In the genomic region with DNA sequence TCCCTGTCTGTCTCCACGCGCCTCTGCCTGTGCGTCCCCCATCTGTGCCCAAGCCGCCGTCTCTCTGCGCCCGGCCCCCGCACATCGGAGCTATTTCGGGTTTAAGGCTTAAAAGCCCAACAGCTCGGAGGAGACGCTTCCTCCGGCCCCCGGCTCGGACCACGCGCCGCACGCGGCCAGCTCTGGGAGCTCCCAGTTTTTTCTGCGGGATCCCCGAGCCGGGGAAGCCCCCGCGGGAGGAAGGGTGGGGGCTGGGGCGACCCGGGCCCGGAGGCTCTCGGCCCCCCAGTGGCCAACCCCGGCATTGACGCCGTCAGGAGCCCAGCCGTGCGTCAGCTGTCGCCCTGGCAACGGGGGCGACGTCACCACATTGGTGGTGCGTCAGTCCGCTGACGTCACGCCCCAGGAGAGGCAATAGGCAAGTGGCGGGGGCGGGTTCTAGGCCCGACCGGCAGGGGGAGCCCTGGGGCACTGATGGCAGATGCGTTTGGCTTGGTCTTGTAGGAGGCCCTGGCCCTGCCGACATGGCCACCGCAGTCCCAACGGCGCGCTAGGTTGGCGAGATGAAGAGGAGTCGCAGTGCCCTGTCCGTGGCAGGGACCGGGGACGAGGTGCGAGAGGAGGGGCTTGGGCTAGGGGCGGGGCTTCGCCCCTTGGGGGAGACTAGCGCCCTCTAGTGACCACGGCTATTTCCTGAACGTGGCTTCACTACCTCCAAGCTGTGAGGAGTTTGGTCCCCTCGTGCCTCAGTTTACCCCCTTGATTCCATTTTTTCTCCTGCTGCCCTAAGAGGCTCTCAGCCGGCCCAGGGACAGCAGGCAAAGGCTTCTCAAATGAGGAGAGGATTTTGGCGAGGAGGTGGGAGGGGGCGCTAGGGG, we compare ENCODE assay signal across 1 cellular context.
TF ChIP-seq lines count a peak whose summit lies in the region.

No MANE protein-coding gene starts in this region.

TF ChIP-seq in HepG2, 621 proteins besides CTCF, POLR2A, EP300 and RAD21 (continued from another document and continues in another):
- TF ChIP-seq ZNF747 (CRISPR knock-in tag; IDR thresholded peaks at IDR 0.05; ENCODE audit: borderline replicate concordance) (peak; percentile 61), ZNF709 (CRISPR knock-in tag; IDR thresholded peaks at IDR 0.05) (peak; percentile 83; the same call in 1 of the 2 replicates), SOX5 (CRISPR knock-in tag; IDR thresholded peaks at IDR 0.05; ENCODE audit: borderline replicate concordance) (peak; percentile 62; the same call in 1 of the 2 replicates), GLI4 (CRISPR knock-in tag; IDR thresholded peaks at IDR 0.05; ENCODE audit: borderline replicate concordance) (no peak), EZH2 (conservative IDR thresholded peaks at IDR 0.05; ENCODE audit: low read depth, low read length) (no peak), ZFP1 (CRISPR knock-in tag; IDR thresholded peaks at IDR 0.05) (no peak), ZNF782 (CRISPR knock-in tag; IDR thresholded peaks at IDR 0.05; ENCODE audit: borderline replicate concordance) (0 out of 2 replicates have a peak, but pooled peaks have one; percentile 87), ZNF841 (CRISPR knock-in tag; IDR thresholded peaks at IDR 0.05; ENCODE audit: borderline replicate concordance) (no peak), ZNF614 (CRISPR knock-in tag; IDR thresholded peaks at IDR 0.05; ENCODE audit: borderline replicate concordance) (no peak), ZSCAN29 (CRISPR knock-in tag; conservative IDR thresholded peaks at IDR 0.05) (no peak), STAG1 (CRISPR knock-in tag; IDR thresholded peaks at IDR 0.05) (no peak; the same call in 1 of the 2 replicates), ZNF207 (IDR thresholded peaks at IDR 0.05; ENCODE audit: borderline replicate concordance) (no peak), ZNF790 (CRISPR knock-in tag; IDR thresholded peaks at IDR 0.05; ENCODE audit: borderline replicate concordance) (no peak), ZNF446 (CRISPR knock-in tag; IDR thresholded peaks at IDR 0.05) (no peak; the same call in none of the 2 replicates), ZNF24 (IDR thresholded peaks at IDR 0.05) (0 out of 2 replicates have a peak, but pooled peaks have one; percentile 26), YEATS4 (CRISPR knock-in tag; IDR thresholded peaks at IDR 0.05; ENCODE audit: borderline replicate concordance) (peak; percentile 82), ZNF775 (CRISPR knock-in tag; IDR thresholded peaks at IDR 0.05; ENCODE audit: borderline replicate concordance) (no peak), ZNF572 (CRISPR knock-in tag; IDR thresholded peaks at IDR 0.05) (no peak), POLR2G (IDR thresholded peaks at IDR 0.05; ENCODE audit: low read depth, low read length) (no peak), NFE2L1 (CRISPR knock-in tag; IDR thresholded peaks at IDR 0.05; ENCODE audit: borderline replicate concordance) (no peak), THYN1 (CRISPR knock-in tag; IDR thresholded peaks at IDR 0.05; ENCODE audit: borderline replicate concordance, low read depth) (no peak), BORCS8-MEF2B (CRISPR knock-in tag; IDR thresholded peaks at IDR 0.05) (0 out of 2 replicates have a peak, but pooled peaks have one; percentile 12), ZNF432 (CRISPR knock-in tag; IDR thresholded peaks at IDR 0.05; ENCODE audit: borderline replicate concordance) (no peak), XBP1 (CRISPR knock-in tag; IDR thresholded peaks at IDR 0.05) (peak; percentile 91; the same call in 1 of the 2 replicates), ZNF296 (CRISPR knock-in tag; conservative IDR thresholded peaks at IDR 0.05) (no peak), MAZ (IDR thresholded peaks at IDR 0.05; ENCODE audit: borderline replicate concordance, low read depth, low read length) (peak; percentile 97), MAZ (CRISPR knock-in tag; IDR thresholded peaks at IDR 0.05; ENCODE audit: low read depth) (peak; percentile 87; the same call in 1 of the 2 replicates), ISL2 (CRISPR knock-in tag; IDR thresholded peaks at IDR 0.05) (peak; percentile 64; the same call in 1 of the 2 replicates), TMF1 (CRISPR knock-in tag; IDR thresholded peaks at IDR 0.05; ENCODE audit: low read depth) (no peak), ZFP36L1 (CRISPR knock-in tag; IDR thresholded peaks at IDR 0.05) (no peak)
- TF ChIP-seq, protein P1, sequence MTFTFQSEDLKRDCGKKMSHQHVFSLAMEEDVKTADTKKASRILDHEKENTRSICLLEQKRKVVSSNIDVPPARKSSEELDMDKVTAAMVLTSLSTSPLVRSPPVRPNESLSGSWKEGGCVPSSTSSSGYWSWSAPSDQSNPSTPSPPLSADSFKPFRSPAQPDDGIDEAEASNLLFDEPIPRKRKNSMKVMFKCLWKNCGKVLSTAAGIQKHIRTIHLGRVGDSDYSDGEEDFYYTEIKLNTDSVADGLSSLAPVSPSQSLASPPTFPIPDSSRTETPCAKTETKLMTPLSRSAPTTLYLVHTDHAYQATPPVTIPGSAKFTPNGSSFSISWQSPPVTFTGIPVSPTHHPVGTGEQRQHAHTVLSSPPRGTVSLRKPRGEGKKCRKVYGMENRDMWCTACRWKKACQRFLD (CRISPR knock-in tag; IDR thresholded peaks at IDR 0.05; ENCODE audit: borderline replicate concordance), result 0 out of 2 replicates have a peak, but pooled peaks have one; percentile 65
- TF ChIP-seq, protein P2, sequence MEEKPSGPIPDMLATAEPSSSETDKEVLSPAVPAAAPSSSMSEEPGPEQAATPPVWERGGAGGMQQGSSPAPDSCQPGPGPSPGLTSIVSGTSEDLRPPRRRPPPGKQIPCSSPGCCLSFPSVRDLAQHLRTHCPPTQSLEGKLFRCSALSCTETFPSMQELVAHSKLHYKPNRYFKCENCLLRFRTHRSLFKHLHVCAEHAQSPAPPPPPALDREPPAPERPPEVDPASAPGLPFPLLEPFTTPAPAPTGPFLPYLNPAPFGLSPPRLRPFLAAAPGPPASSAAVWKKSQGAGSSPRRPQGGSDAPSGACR (CRISPR knock-in tag; IDR thresholded peaks at IDR 0.05), result peak; percentile 81; the same call in 1 of the 2 replicates
- TF ChIP-seq, protein P3, sequence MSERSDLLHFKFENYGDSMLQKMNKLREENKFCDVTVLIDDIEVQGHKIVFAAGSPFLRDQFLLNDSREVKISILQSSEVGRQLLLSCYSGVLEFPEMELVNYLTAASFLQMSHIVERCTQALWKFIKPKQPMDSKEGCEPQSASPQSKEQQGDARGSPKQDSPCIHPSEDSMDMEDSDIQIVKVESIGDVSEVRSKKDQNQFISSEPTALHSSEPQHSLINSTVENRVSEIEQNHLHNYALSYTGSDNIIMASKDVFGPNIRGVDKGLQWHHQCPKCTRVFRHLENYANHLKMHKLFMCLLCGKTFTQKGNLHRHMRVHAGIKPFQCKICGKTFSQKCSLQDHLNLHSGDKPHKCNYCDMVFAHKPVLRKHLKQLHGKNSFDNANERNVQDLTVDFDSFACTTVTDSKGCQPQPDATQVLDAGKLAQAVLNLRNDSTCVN (CRISPR knock-in tag; IDR thresholded peaks at IDR 0.05; ENCODE audit: borderline replicate concordance), result peak; percentile 42; the same call in 1 of the 2 replicates
- TF ChIP-seq, protein P4, sequence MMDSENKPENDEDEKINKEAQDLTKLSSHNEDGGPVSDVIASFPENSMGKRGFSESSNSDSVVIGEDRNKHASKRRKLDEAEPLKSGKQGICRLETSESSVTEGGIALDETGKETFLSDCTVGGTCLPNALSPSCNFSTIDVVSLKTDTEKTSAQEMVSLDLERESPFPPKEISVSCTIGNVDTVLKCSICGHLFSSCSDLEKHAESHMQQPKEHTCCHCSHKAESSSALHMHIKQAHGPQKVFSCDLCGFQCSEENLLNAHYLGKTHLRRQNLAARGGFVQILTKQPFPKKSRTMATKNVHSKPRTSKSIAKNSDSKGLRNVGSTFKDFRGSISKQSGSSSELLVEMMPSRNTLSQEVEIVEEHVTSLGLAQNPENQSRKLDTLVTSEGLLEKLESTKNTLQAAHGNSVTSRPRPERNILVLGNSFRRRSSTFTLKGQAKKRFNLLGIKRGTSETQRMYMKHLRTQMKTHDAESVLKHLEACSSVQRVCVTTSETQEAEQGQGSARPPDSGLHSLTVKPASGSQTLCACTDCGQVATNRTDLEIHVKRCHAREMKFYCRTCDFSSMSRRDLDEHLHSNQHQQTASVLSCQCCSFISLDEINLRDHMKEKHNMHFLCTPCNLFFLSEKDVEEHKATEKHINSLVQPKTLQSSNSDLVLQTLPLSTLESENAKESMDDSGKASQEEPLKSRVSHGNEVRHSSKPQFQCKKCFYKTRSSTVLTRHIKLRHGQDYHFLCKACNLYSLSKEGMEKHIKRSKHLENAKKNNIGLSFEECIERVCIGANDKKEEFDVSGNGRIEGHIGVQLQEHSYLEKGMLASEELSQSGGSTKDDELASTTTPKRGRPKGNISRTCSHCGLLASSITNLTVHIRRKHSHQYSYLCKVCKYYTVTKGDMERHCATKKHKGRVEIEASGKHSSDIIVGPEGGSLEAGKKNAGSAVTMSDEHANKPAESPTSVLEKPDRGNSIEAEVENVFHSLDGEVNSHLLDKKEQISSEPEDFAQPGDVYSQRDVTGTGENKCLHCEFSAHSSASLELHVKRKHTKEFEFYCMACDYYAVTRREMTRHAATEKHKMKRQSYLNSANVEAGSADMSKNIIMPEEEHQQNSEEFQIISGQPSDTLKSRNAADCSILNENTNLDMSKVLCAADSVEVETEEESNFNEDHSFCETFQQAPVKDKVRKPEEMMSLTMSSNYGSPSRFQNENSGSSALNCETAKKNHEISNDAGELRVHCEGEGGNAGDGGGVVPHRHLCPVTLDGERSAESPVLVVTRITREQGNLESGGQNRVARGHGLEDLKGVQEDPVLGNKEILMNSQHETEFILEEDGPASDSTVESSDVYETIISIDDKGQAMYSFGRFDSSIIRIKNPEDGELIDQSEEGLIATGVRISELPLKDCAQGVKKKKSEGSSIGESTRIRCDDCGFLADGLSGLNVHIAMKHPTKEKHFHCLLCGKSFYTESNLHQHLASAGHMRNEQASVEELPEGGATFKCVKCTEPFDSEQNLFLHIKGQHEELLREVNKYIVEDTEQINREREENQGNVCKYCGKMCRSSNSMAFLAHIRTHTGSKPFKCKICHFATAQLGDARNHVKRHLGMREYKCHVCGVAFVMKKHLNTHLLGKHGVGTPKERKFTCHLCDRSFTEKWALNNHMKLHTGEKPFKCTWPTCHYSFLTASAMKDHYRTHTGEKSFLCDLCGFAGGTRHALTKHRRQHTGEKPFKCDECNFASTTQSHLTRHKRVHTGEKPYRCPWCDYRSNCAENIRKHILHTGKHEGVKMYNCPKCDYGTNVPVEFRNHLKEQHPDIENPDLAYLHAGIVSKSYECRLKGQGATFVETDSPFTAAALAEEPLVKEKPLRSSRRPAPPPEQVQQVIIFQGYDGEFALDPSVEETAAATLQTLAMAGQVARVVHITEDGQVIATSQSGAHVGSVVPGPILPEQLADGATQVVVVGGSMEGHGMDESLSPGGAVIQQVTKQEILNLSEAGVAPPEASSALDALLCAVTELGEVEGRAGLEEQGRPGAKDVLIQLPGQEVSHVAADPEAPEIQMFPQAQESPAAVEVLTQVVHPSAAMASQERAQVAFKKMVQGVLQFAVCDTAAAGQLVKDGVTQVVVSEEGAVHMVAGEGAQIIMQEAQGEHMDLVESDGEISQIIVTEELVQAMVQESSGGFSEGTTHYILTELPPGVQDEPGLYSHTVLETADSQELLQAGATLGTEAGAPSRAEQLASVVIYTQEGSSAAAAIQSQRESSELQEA (CRISPR knock-in tag; IDR thresholded peaks at IDR 0.05; ENCODE audit: not compliant biosample characterization), result peak; percentile 40
- TF ChIP-seq, protein P5, sequence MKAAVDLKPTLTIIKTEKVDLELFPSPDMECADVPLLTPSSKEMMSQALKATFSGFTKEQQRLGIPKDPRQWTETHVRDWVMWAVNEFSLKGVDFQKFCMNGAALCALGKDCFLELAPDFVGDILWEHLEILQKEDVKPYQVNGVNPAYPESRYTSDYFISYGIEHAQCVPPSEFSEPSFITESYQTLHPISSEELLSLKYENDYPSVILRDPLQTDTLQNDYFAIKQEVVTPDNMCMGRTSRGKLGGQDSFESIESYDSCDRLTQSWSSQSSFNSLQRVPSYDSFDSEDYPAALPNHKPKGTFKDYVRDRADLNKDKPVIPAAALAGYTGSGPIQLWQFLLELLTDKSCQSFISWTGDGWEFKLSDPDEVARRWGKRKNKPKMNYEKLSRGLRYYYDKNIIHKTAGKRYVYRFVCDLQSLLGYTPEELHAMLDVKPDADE (CRISPR knock-in tag; IDR thresholded peaks at IDR 0.05), result peak; percentile 52; the same call in 1 of the 2 replicates
- TF ChIP-seq, protein P6, sequence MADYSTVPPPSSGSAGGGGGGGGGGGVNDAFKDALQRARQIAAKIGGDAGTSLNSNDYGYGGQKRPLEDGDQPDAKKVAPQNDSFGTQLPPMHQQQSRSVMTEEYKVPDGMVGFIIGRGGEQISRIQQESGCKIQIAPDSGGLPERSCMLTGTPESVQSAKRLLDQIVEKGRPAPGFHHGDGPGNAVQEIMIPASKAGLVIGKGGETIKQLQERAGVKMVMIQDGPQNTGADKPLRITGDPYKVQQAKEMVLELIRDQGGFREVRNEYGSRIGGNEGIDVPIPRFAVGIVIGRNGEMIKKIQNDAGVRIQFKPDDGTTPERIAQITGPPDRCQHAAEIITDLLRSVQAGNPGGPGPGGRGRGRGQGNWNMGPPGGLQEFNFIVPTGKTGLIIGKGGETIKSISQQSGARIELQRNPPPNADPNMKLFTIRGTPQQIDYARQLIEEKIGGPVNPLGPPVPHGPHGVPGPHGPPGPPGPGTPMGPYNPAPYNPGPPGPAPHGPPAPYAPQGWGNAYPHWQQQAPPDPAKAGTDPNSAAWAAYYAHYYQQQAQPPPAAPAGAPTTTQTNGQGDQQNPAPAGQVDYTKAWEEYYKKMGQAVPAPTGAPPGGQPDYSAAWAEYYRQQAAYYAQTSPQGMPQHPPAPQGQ (CRISPR knock-in tag; IDR thresholded peaks at IDR 0.05; ENCODE audit: borderline replicate concordance), result no peak
- TF ChIP-seq, protein P7, sequence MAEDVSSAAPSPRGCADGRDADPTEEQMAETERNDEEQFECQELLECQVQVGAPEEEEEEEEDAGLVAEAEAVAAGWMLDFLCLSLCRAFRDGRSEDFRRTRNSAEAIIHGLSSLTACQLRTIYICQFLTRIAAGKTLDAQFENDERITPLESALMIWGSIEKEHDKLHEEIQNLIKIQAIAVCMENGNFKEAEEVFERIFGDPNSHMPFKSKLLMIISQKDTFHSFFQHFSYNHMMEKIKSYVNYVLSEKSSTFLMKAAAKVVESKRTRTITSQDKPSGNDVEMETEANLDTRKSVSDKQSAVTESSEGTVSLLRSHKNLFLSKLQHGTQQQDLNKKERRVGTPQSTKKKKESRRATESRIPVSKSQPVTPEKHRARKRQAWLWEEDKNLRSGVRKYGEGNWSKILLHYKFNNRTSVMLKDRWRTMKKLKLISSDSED (CRISPR knock-in tag; IDR thresholded peaks at IDR 0.05), result no peak
- TF ChIP-seq, protein P8, sequence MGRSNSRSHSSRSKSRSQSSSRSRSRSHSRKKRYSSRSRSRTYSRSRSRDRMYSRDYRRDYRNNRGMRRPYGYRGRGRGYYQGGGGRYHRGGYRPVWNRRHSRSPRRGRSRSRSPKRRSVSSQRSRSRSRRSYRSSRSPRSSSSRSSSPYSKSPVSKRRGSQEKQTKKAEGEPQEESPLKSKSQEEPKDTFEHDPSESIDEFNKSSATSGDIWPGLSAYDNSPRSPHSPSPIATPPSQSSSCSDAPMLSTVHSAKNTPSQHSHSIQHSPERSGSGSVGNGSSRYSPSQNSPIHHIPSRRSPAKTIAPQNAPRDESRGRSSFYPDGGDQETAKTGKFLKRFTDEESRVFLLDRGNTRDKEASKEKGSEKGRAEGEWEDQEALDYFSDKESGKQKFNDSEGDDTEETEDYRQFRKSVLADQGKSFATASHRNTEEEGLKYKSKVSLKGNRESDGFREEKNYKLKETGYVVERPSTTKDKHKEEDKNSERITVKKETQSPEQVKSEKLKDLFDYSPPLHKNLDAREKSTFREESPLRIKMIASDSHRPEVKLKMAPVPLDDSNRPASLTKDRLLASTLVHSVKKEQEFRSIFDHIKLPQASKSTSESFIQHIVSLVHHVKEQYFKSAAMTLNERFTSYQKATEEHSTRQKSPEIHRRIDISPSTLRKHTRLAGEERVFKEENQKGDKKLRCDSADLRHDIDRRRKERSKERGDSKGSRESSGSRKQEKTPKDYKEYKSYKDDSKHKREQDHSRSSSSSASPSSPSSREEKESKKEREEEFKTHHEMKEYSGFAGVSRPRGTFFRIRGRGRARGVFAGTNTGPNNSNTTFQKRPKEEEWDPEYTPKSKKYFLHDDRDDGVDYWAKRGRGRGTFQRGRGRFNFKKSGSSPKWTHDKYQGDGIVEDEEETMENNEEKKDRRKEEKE (IDR thresholded peaks at IDR 0.05), result no peak
